Comparison of ENCODE assay signal across 10 cellular contexts in genomic region chr14:103551338-103551762, GRCh38. TPM values are rescaled to one million over a fixed set of nuclear protein-coding genes. Genes with fewer than 3 reads are reported as not detected.
A peak's percentile ranks its signal among the peaks of the same experiment; 100 is the strongest.
DNase-seq lines count a peak whose midpoint lies in the region; TF ChIP-seq lines count a peak whose summit lies in the region.
"Had no signal": no experiment of that assay in that cellular context is flagged by ENCODE, and none has a peak within 500 bp of the region (broad histone marks: within the 10 kb centered on the region; RNA-seq: fewer than 3 reads in every experiment).

No MANE protein-coding gene starts in this region.

- no peaks in the 10 kb centered on the region for H3K27me3 Mint-ChIP-seq in neural crest cell (ENCODE audit: low read depth)
- H3K27me3 Mint-ChIP-seq: activated T-cell treated with anti-CD3 and anti-CD28 coated beads, Interleukin-2, amount 50 U/mL, for 24 hours had no signal

- H3K4me3 ChIP-seq in adrenal gland, result no peak overlapping the region

- H3K9me3 ChIP-seq in adrenal gland (replicated peaks in 1 of 3), result no peaks in the 10 kb centered on the region

- 74 to 85% (median 80%) methylated on average over 9 to 17 of the region's 17 CpGs for WGBS in adrenal gland, 4 donors

- DNase-seq in adrenal gland (peak in 2 of 7 donors; percentile 57 to 76), glomerular visceral epithelial cell (ENCODE audit: extremely low spot score) (peak; percentile 56), neural crest cell (ENCODE audit: low read depth, low spot score) (no peak), ureter (ENCODE audit: low spot score) (peak; percentile 46), iPS-NIHi11 (ENCODE audit: low spot score) (no peak), cerebellum (ENCODE audit: low spot score) (no peak)
- no peak for DNase-seq in activated CD4-positive, alpha-beta T cell treated with anti-CD3 and anti-CD28 coated beads for 48 hours
- DNase-seq: activated T-cell treated with anti-CD3 and anti-CD28 coated beads, Interleukin-2, amount 50 U/mL, for 24 hours; cortex of kidney; DMS53 had no signal

- peaks cover 21 to 33% of the 10 kb centered on the region in 2 donors for H3K4me1 ChIP-seq in adrenal gland (replicated peaks in 1 of 2)

- TF ChIP-seq POLR2A in adrenal gland (IDR thresholded peaks at IDR 0.05), result no peak

- H3K27ac Mint-ChIP-seq in neural crest cell (ENCODE audit: unreplicated experiment), result no peak overlapping the region

- H3K36me3 Mint-ChIP-seq in neural crest cell (ENCODE audit: low read depth), result no peaks in the 10 kb centered on the region

- intact Hi-C loops in adrenal gland (cut with DNase I), result no loop called here

- H3K27me3 ChIP-seq in adrenal gland, result no peaks in the 10 kb centered on the region

- peak overlapping the region; percentile 34 for H3K4me3 Mint-ChIP-seq in neural crest cell
- H3K4me3 Mint-ChIP-seq: activated T-cell treated with anti-CD3 and anti-CD28 coated beads, Interleukin-2, amount 50 U/mL, for 24 hours had no signal

- TF ChIP-seq CTCF in adrenal gland (IDR thresholded peaks at IDR 0.05) (no peak), neural crest cell (conservative IDR thresholded peaks at IDR 0.05) (no peak)

- H3K36me3 ChIP-seq in adrenal gland (replicated peaks in 1 of 2), result no peaks in the 10 kb centered on the region

- H3K9me3 Mint-ChIP-seq in neural crest cell, result no peaks in the 10 kb centered on the region
- H3K9me3 Mint-ChIP-seq: activated T-cell treated with anti-CD3 and anti-CD28 coated beads, Interleukin-2, amount 50 U/mL, for 24 hours had no signal

- peaks cover 12% of the 10 kb centered on the region for H3K4me1 Mint-ChIP-seq in neural crest cell

- peak overlapping the region in 4 of 5 donors; percentile 83 to 95 (median 88) for H3K27ac ChIP-seq in adrenal gland

RNA-seq across cellular contexts. Expression of gene BAG5, which starts 11.1 kb away (rescaled TPM):
- total RNA-seq in adrenal gland, result 10 to 100 TPM; 17.8 to 33.5 (median 25.7) TPM
- polyA plus RNA-seq in adrenal gland, result 10 to 100 TPM in 1 of 3 donors, 1 to 10 TPM in 2; 5.2 to 28.4 (median 5.6) TPM
- total RNA-seq in neural crest cell, result 32.1 and 33.5 TPM in 2 replicates
- total RNA-seq in ureter, result 36.8 TPM
- 27.2 TPM for total RNA-seq in cerebellum

RNA-seq across cellular contexts. Expression of gene COA8, which starts 11.4 kb away (rescaled TPM):
- total RNA-seq in adrenal gland, result 10 to 100 TPM in 7 of 8 donors, 1 to 10 TPM in 1; 4.9 to 39.2 (median 29.7) TPM
- 10 to 100 TPM; 29.7 to 59.6 (median 58.8) TPM for polyA plus RNA-seq in adrenal gland
- total RNA-seq in neural crest cell, result 33.7 and 37.2 TPM in 2 replicates
- 37.3 TPM for total RNA-seq in ureter
- 23.4 TPM for total RNA-seq in cerebellum

RNA-seq across cellular contexts. Expression of gene TRMT61A, which starts 22.4 kb away (rescaled TPM):
- total RNA-seq in adrenal gland (10 to 100 TPM in 7 of 8 donors, 1 to 10 TPM in 1; 9.7 to 18.1 (median 13.5) TPM), neural crest cell (10.9 and 12.5 TPM in 2 replicates), ureter (22.4 TPM), cerebellum (5.1 TPM)
- polyA plus RNA-seq in adrenal gland, result 10 to 100 TPM in 2 of 3 donors, 1 to 10 TPM in 1; 2.5 to 26.0 (median 17.1) TPM

RNA-seq across cellular contexts. Expression of gene CKB, which starts 28.7 kb away (rescaled TPM):
- total RNA-seq in adrenal gland, result 100 to 1,000 TPM in 7 of 8 donors, 10 to 100 TPM in 1; 95.6 to 410 (median 198) TPM
- 100 to 1,000 TPM in 2 of 3 donors, 10 to 100 TPM in 1; 11.0 to 383 (median 303) TPM for polyA plus RNA-seq in adrenal gland
- total RNA-seq in neural crest cell, result 961 and 996 TPM in 2 replicates
- total RNA-seq in ureter, result 310 TPM
- total RNA-seq in cerebellum, result 155 TPM

Comparison
In these comparisons a context has a peak if more than half of its experiments do, and no peak if none do; other contexts are left out.
1. DNase-seq: peak in glomerular visceral epithelial cell (single experiment) and ureter (single experiment); none in neural crest cell (single experiment), activated CD4-positive, alpha-beta T cell treated with anti-CD3 and anti-CD28 coated beads for 48 hours (single experiment), iPS-NIHi11 (single experiment) and cerebellum (single experiment).